Comparison of ENCODE assay signal across 31 cellular contexts in genomic region chr2:194822657-194823056, GRCh38.
DNase-seq lines count a peak whose midpoint lies in the region; ATAC-seq, FAIRE-seq and TF ChIP-seq lines count a peak whose summit lies in the region.
"Had no signal": no experiment of that assay in that cellular context is flagged by ENCODE, and none has a peak within 500 bp of the region (broad histone marks: within the 10 kb centered on the region; RNA-seq: fewer than 3 reads in every experiment).

No MANE protein-coding gene starts in this region.

- WGBS in mesendoderm (ENCODE audit: extremely low coverage, insufficient coverage, low lambda C conversion rate) = no CpG with 5 or more reads among the region's 5 CpGs

- no peak for TF ChIP-seq POLR2A in breast epithelium (IDR thresholded peaks at IDR 0.05)

- H3K36me3 Mint-ChIP-seq in MCF 10A (ENCODE audit: insufficient read depth, unreplicated experiment) = no peaks in the 10 kb centered on the region
- H3K36me3 Mint-ChIP-seq in glutamatergic neuron (ENCODE audit: unreplicated experiment) = no peaks in the 10 kb centered on the region
- H3K36me3 Mint-ChIP-seq: CD8-positive, alpha-beta T cell had no signal

- DNase-seq in MCF 10A (ENCODE audit: unreplicated experiment) = peak; percentile 2
- no peak for DNase-seq in breast epithelium (ENCODE audit: low spot score in 2 of 2)
- DNase-seq in bronchial epithelial cell (ENCODE audit: low read depth) = peak; percentile 77
- peak; percentile 55 for DNase-seq in mesendoderm
- DNase-seq in glutamatergic neuron = no peak
- DNase-seq: Caco-2; CD8-positive, alpha-beta T cell; DMS 273 treated with DMSO at 0.1 percent for 48 hours; DMS79; EL; GDM1; GM23248; H7; Kasumi-1; MV-4-11; NCI-H1105; NCI-H1436 treated with DMSO at 0.1 percent for 48 hours; NCI-H1930; NCI-H2107; NCI-H526 treated with DMSO at 0.1 percent for 48 hours; Peyer's patch; SK-N-SH had no signal

- H3K79me2 ChIP-seq in mesendoderm (ENCODE audit: control insufficient read depth, insufficient read depth, low read length) = no peaks in the 10 kb centered on the region

- H3K4me2 ChIP-seq in mesendoderm (ENCODE audit: low read length) = no peak overlapping the region
- H3K4me2 ChIP-seq: SK-N-SH had no signal

- no peak overlapping the region for H3K27ac Mint-ChIP-seq in MCF 10A (ENCODE audit: low read depth, unreplicated experiment)
- no peak overlapping the region for H3K27ac Mint-ChIP-seq in glutamatergic neuron (ENCODE audit: unreplicated experiment)
- H3K27ac Mint-ChIP-seq: B cell; CD8-positive, alpha-beta T cell had no signal

- H3K79me1 ChIP-seq in mesendoderm (ENCODE audit: low read length) = no peaks in the 10 kb centered on the region

- H3K27ac ChIP-seq in breast epithelium = no peak overlapping the region
- no peak overlapping the region for H3K27ac ChIP-seq in mesendoderm (ENCODE audit: low read depth, low read length)
- H3K27ac ChIP-seq: 22Rv1, C4-2B, GM23248, Peyer's patch had no signal

- H3K4me3 Mint-ChIP-seq in MCF 10A (ENCODE audit: unreplicated experiment) (no peak overlapping the region), glutamatergic neuron (ENCODE audit: unreplicated experiment) (no peak overlapping the region)
- H3K4me3 Mint-ChIP-seq: B cell; CD8-positive, alpha-beta T cell had no signal

- H2BK5ac ChIP-seq in mesendoderm (ENCODE audit: low read length) = no peak overlapping the region

- no peak overlapping the region for H4K8ac ChIP-seq in mesendoderm (ENCODE audit: low read depth, low read length)

- no peaks in the 10 kb centered on the region for H3K4me1 Mint-ChIP-seq in MCF 10A (ENCODE audit: insufficient read depth, unreplicated experiment)
- H3K4me1 Mint-ChIP-seq in glutamatergic neuron (ENCODE audit: low read depth, unreplicated experiment) = peaks cover 2% of the 10 kb centered on the region
- H3K4me1 Mint-ChIP-seq: B cell had no signal

- ATAC-seq in GM21723 (IDR thresholded peaks at IDR 0.05; ENCODE audit: unreplicated experiment) (no peak), HG02642 (IDR thresholded peaks at IDR 0.05; ENCODE audit: poor library complexity, unreplicated experiment) (no peak)
- ATAC-seq: CD8-positive, alpha-beta T cell; K562 had no signal

- H2BK15ac ChIP-seq in mesendoderm (replicated peaks; ENCODE audit: low read depth) = no peak overlapping the region

- no peak overlapping the region for H2BK120ac ChIP-seq in mesendoderm (ENCODE audit: low read depth, low read length)

- no peak for FAIRE-seq in bronchial epithelial cell (lab: Jason Lieb, UNC)
- FAIRE-seq: GM12892, GM19239, HTR-8/SVneo, K562 had no signal

- no peak overlapping the region for H3K4me3 ChIP-seq in breast epithelium
- H3K4me3 ChIP-seq in bronchial epithelial cell (ENCODE audit: low read depth, low read length) = no peak overlapping the region
- no peak overlapping the region for H3K4me3 ChIP-seq in mesendoderm (ENCODE audit: low read length)
- H3K4me3 ChIP-seq: GM23248, K562, Peyer's patch had no signal

- H3K23ac ChIP-seq in mesendoderm (ENCODE audit: low read length) = no peak overlapping the region

- H2AK5ac ChIP-seq in mesendoderm (ENCODE audit: low read length) = no peak overlapping the region

- intact Hi-C loops in MCF 10A (cut with micrococcal nuclease) = loop anchor here (5.0 kb wide), 1 partner anchor 495 kb away; no protein-coding TSS in a partner anchor
- intact Hi-C loops in breast epithelium (cut with DNase I; ENCODE audit: low total_unique reads) = no loop called here

- no peak overlapping the region for H3K9ac ChIP-seq in mesendoderm (ENCODE audit: low read length)
- H3K9ac ChIP-seq: GM23248, SK-N-SH had no signal

- no peak overlapping the region for H3K56ac ChIP-seq in mesendoderm (ENCODE audit: low read length)

- BruUV-seq in MCF 10A (replicated peaks; lab: Mats Ljungman, UMichigan) = no TSS peak

- POLR2A ChIA-PET in MCF 10A (lab: Yijun Ruan, JAX) = no interaction called here

- CTCF ChIA-PET in MCF 10A (lab: Yijun Ruan, JAX) = interaction anchor here (1.3 kb wide), 1 partner anchor 1127 kb away, joined by 8 read pairs; no protein-coding TSS in a partner anchor

- no peaks in the 10 kb centered on the region for H3K4me1 ChIP-seq in breast epithelium
- no peaks in the 10 kb centered on the region for H3K4me1 ChIP-seq in mesendoderm (ENCODE audit: control insufficient read depth, low read depth, low read length)
- H3K4me1 ChIP-seq: Caco-2, Peyer's patch had no signal

- no peak overlapping the region for H4K5ac ChIP-seq in mesendoderm (ENCODE audit: low read length)

- H3K36me3 ChIP-seq in breast epithelium = no peaks in the 10 kb centered on the region
- H3K36me3 ChIP-seq in bronchial epithelial cell (ENCODE audit: control insufficient read depth, insufficient read depth, low read length) = no peaks in the 10 kb centered on the region
- H3K36me3 ChIP-seq in mesendoderm (ENCODE audit: control insufficient read depth, insufficient read depth, low read length) = no peaks in the 10 kb centered on the region
- H3K36me3 ChIP-seq: Peyer's patch had no signal

- no peaks in the 10 kb centered on the region for H3K9me3 ChIP-seq in breast epithelium
- H3K9me3 ChIP-seq: Caco-2, Peyer's patch, SK-N-SH had no signal

- no peak overlapping the region for H3K4ac ChIP-seq in mesendoderm (ENCODE audit: low read depth, low read length)

- H3K9me3 Mint-ChIP-seq in MCF 10A (ENCODE audit: unreplicated experiment) (no peaks in the 10 kb centered on the region), glutamatergic neuron (ENCODE audit: unreplicated experiment) (no peaks in the 10 kb centered on the region)
- H3K9me3 Mint-ChIP-seq: CD8-positive, alpha-beta T cell had no signal

- H3K27me3 Mint-ChIP-seq in MCF 10A (ENCODE audit: insufficient read depth, unreplicated experiment) (no peaks in the 10 kb centered on the region), glutamatergic neuron (ENCODE audit: unreplicated experiment) (no peaks in the 10 kb centered on the region)
- H3K27me3 Mint-ChIP-seq: B cell had no signal

- H3K18ac ChIP-seq in mesendoderm (ENCODE audit: low read length) = no peak overlapping the region

- no peak for TF ChIP-seq CTCF in MCF 10A (IDR thresholded peaks at IDR 0.05; ENCODE audit: unreplicated experiment)
- TF ChIP-seq CTCF in breast epithelium (IDR thresholded peaks at IDR 0.05) = no peak
- no peak for TF ChIP-seq CTCF in bronchial epithelial cell (IDR thresholded peaks at IDR 0.05; ENCODE audit: insufficient read depth, low read length, severe bottlenecking)
- no peak for TF ChIP-seq CTCF in glutamatergic neuron (IDR thresholded peaks at IDR 0.05; ENCODE audit: partially characterized antibody, unreplicated experiment)

- H3K27me3 ChIP-seq in breast epithelium (no peaks in the 10 kb centered on the region), bronchial epithelial cell (ENCODE audit: control insufficient read depth, insufficient read depth, low read length) (no peaks in the 10 kb centered on the region), mesendoderm (ENCODE audit: insufficient read depth, low read length, poor library complexity) (no peaks in the 10 kb centered on the region)
- H3K27me3 ChIP-seq: Peyer's patch had no signal

Comparison
In these comparisons a context has a peak if more than half of its experiments do, and no peak if none do; other contexts are left out.
1. DNase-seq: peak in MCF 10A (single experiment), bronchial epithelial cell (single experiment) and mesendoderm (single experiment); none in breast epithelium (0 of 2) and glutamatergic neuron (single experiment).